ENCODE assay signal across 9 cellular contexts in the genomic region with DNA sequence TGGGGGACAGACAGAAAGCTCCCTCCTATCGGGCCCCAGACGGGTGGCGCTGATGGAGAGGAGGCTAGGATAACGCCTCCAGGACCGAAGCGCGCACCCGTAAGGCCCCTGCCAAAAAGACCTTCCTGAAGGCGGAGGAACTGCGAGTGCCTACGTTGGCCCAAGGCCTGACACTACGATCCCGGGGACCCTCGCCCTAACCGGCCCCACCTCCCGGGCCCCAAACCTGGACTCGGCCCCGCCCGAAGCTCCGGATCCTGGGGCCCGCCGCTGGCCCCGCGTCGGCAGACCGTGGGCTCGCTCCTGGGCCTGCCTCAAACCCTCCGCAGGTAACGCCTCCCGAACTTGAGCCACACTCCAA. TPM values are rescaled to one million over a fixed set of nuclear protein-coding genes. Genes with fewer than 3 reads are reported as not detected.
DNase-seq lines count a peak whose midpoint lies in the region; FAIRE-seq and TF ChIP-seq lines count a peak whose summit lies in the region.
"Not testable (repeated sequence)": the region's sequence is repeated elsewhere in the genome, so short reads cannot be mapped to it uniquely, and the experiment has no call there.
"Had no signal": no experiment of that assay in that cellular context is flagged by ENCODE, and none has a peak within 500 bp of the region (broad histone marks: within the 10 kb centered on the region; RNA-seq: fewer than 3 reads in every experiment).

No MANE protein-coding gene starts in this region.

- H3K9ac ChIP-seq in keratinocyte (ENCODE audit: control insufficient read depth, extremely low read depth, insufficient read depth, low read length), result peak overlapping the region; percentile 75
- peak overlapping the region; percentile 4 for H3K9ac ChIP-seq in neuronal stem cell (ENCODE audit: low read depth, low read length, poor library complexity)

- H3K27ac ChIP-seq in CD8-positive, alpha-beta memory T cell (ENCODE audit: low read depth, low read length), result peak overlapping the region; percentile 67
- H3K27ac ChIP-seq in keratinocyte (ENCODE audit: control insufficient read depth, insufficient read depth, low read length) (peak overlapping the region; percentile 71), testis (peak overlapping the region; percentile 87 to 91)
- not testable (repeated sequence) for H3K27ac ChIP-seq in neuronal stem cell (replicated peaks; ENCODE audit: low read length)

- not testable (repeated sequence) for H3K4ac ChIP-seq in neuronal stem cell (ENCODE audit: low read length)

- DNase-seq in CD8-positive, alpha-beta memory T cell; T-helper 2 cell treated with Interferon-gamma antibody and Interleukin-4, amounts not matched to agents 5 μg/mL and 100 μg/mL, for 36 hours (ENCODE audit: low spot score); astrocyte of the cerebellum (ENCODE audit: low read depth); keratinocyte (ENCODE audit: low read depth, low spot score); testis: not testable (repeated sequence)
- DNase-seq in KBM-7 (peak; percentile 39), erythroblast (lab: John Stamatoyannopoulos, UW) (peak in 1 of 2 experiments; percentile 56), neuronal stem cell (ENCODE audit: low spot score) (peak; percentile 50)

- H4K20me1 ChIP-seq in keratinocyte (ENCODE audit: control insufficient read depth, extremely low read depth, insufficient read depth, low read length), result not testable (repeated sequence)

- H4K91ac ChIP-seq in neuronal stem cell (ENCODE audit: low read depth, low read length, poor library complexity), result not testable (repeated sequence)

- not testable (repeated sequence) for H3K9me3 Mint-ChIP-seq in CD8-positive, alpha-beta memory T cell; T-helper 2 cell treated with Interferon-gamma antibody and Interleukin-4, amounts not matched to agents 5 μg/mL and 100 μg/mL, for 36 hours

- not testable (repeated sequence) for H3K4me1 ChIP-seq in CD8-positive, alpha-beta memory T cell (ENCODE audit: insufficient read depth, low read length); keratinocyte (ENCODE audit: control insufficient read depth, extremely low read depth, insufficient read depth, low read length); neuronal stem cell (ENCODE audit: control insufficient read depth in 2 of 2, insufficient read depth in 1 of 2, low read depth in 1 of 2, low read length in 2 of 2); testis

- H3K79me1 ChIP-seq in neuronal stem cell (ENCODE audit: low read depth, low read length), result not testable (repeated sequence)

- H3K4me3 ChIP-seq in CD8-positive, alpha-beta memory T cell (ENCODE audit: low read length), result peak overlapping the region; percentile 54
- H3K4me3 ChIP-seq in astrocyte of the cerebellum (ENCODE audit: low read depth, low read length) (peak overlapping the region; percentile 52), keratinocyte (ENCODE audit: control insufficient read depth in 2 of 3, extremely low read depth in 1 of 3, insufficient read depth in 2 of 3, low read depth in 1 of 3, low read length in 3 of 3) (peak overlapping the region; percentile 57 to 69 (median 58)), neuronal stem cell (ENCODE audit: low read length in 2 of 2) (peak overlapping the region; percentile 82), testis (peak overlapping the region; percentile 57 to 71)

- not testable (repeated sequence) for H3K14ac ChIP-seq in neuronal stem cell (ENCODE audit: low read length)

- H3K27me3 ChIP-seq in CD8-positive, alpha-beta memory T cell (ENCODE audit: insufficient read depth, low read length, poor library complexity, severe bottlenecking); keratinocyte (ENCODE audit: control insufficient read depth, extremely low read depth, insufficient read depth, low read length); neuronal stem cell (ENCODE audit: control insufficient read depth in 3 of 3, insufficient read depth in 3 of 3, low read depth in 1 of 3, low read length in 3 of 3); testis: not testable (repeated sequence)

- H3K4me3 Mint-ChIP-seq in CD8-positive, alpha-beta memory T cell, result peak overlapping the region; percentile 88 to 96 (median 92)
- H3K4me3 Mint-ChIP-seq in T-helper 2 cell treated with Interferon-gamma antibody and Interleukin-4, amounts not matched to agents 5 μg/mL and 100 μg/mL, for 36 hours, result peak overlapping the region; percentile 87

- H3K23ac ChIP-seq in neuronal stem cell (ENCODE audit: low read depth, low read length, poor library complexity), result not testable (repeated sequence)

- not testable (repeated sequence) for H3K79me2 ChIP-seq in keratinocyte (ENCODE audit: control insufficient read depth, insufficient read depth, low read length)

- not testable (repeated sequence) for FAIRE-seq in keratinocyte (lab: Jason Lieb, UNC)

- not testable (repeated sequence) for H2BK120ac ChIP-seq in neuronal stem cell (ENCODE audit: low read depth, low read length)

- peak; percentile 29 for TF ChIP-seq POLR2A in erythroblast (IDR thresholded peaks at IDR 0.05; ENCODE audit: low read length)
- TF ChIP-seq POLR2A in testis (IDR thresholded peaks at IDR 0.05), result not testable (repeated sequence)

- not testable (repeated sequence) for H3K18ac ChIP-seq in neuronal stem cell (ENCODE audit: low read length)

- dilution Hi-C loops in keratinocyte (cut with MboI; ENCODE audit: extremely low pct_ligation_motif_present, low sequenced_read_pairs), result not testable (repeated sequence)

- H2BK5ac ChIP-seq in neuronal stem cell (ENCODE audit: low read length), result not testable (repeated sequence)

- WGBS in neuronal stem cell (ENCODE audit: extremely low coverage in 2 of 2, insufficient read length in 2 of 2, insufficient replicate concordance in 1 of 2), 2 donors, result no CpG with 5 or more reads among the region's 30 CpGs
- 1 to 2% methylated on average over 19 to 26 of the region's 30 CpGs for WGBS in testis, 2 donors

- H2BK12ac ChIP-seq in neuronal stem cell (ENCODE audit: low read length), result not testable (repeated sequence)

- intact Hi-C loops in testis (cut with DNase I; ENCODE audit: low total_unique reads), result not testable (repeated sequence)

- peaks cover 11 to 17% (median 13%) of the 10 kb centered on the region in 3 donors for H3K4me1 Mint-ChIP-seq in CD8-positive, alpha-beta memory T cell
- H3K4me1 Mint-ChIP-seq in T-helper 2 cell treated with Interferon-gamma antibody and Interleukin-4, amounts not matched to agents 5 μg/mL and 100 μg/mL, for 36 hours (ENCODE audit: low read depth), result peaks cover 22% of the 10 kb centered on the region

- CTCF ChIA-PET in CD8-positive, alpha-beta memory T cell (lab: Charles Lee), result not testable (repeated sequence)

- not testable (repeated sequence) for H3K9me1 ChIP-seq in keratinocyte (ENCODE audit: control insufficient read depth, extremely low read depth, insufficient read depth, low read length)

- not testable (repeated sequence) for H3K9me3 ChIP-seq in CD8-positive, alpha-beta memory T cell (ENCODE audit: low read length); keratinocyte (ENCODE audit: control insufficient read depth, low read depth, low read length); neuronal stem cell (replicated peaks in 1 of 2; ENCODE audit: control insufficient read depth in 2 of 2, insufficient read depth in 1 of 2, low read depth in 1 of 2, low read length in 2 of 2); testis

- TF ChIP-seq CTCF in astrocyte of the cerebellum (IDR thresholded peaks at IDR 0.05; ENCODE audit: low read depth, low read length, missing control alignments); keratinocyte (optimal IDR thresholded peaks at IDR 0.05 in 1 of 3, IDR thresholded peaks at IDR 0.05 in 1 of 3, conservative IDR thresholded peaks at IDR 0.05 in 1 of 3; ENCODE audit: extremely low read depth in 1 of 3, insufficient read depth in 2 of 3, low read length in 3 of 3); testis (IDR thresholded peaks at IDR 0.05): not testable (repeated sequence)

- peak overlapping the region; percentile 40 for H2AFZ ChIP-seq in keratinocyte (ENCODE audit: control insufficient read depth, low read length)
- peak overlapping the region; percentile 89 for H2AFZ ChIP-seq in neuronal stem cell (ENCODE audit: low read length)

- peak overlapping the region; percentile 89 to 99 (median 97) for H3K27ac Mint-ChIP-seq in CD8-positive, alpha-beta memory T cell
- H3K27ac Mint-ChIP-seq in T-helper 2 cell treated with Interferon-gamma antibody and Interleukin-4, amounts not matched to agents 5 μg/mL and 100 μg/mL, for 36 hours, result peak overlapping the region; percentile 92

- H3K36me3 Mint-ChIP-seq in CD8-positive, alpha-beta memory T cell; T-helper 2 cell treated with Interferon-gamma antibody and Interleukin-4, amounts not matched to agents 5 μg/mL and 100 μg/mL, for 36 hours (ENCODE audit: low read depth): not testable (repeated sequence)

- not testable (repeated sequence) for H3K27me3 Mint-ChIP-seq in CD8-positive, alpha-beta memory T cell; T-helper 2 cell treated with Interferon-gamma antibody and Interleukin-4, amounts not matched to agents 5 μg/mL and 100 μg/mL, for 36 hours (ENCODE audit: low read depth)

- H3K36me3 ChIP-seq in CD8-positive, alpha-beta memory T cell (ENCODE audit: insufficient read depth, low read length); keratinocyte (ENCODE audit: control insufficient read depth in 2 of 2, extremely low read depth in 1 of 2, insufficient read depth in 2 of 2, low read length in 2 of 2); neuronal stem cell (replicated peaks in 1 of 2; ENCODE audit: control insufficient read depth in 2 of 2, insufficient read depth in 2 of 2, low read length in 2 of 2); testis (ENCODE audit: low read depth, missing control alignments): not testable (repeated sequence)

- in situ Hi-C loops in KBM-7 (cut with MboI; ENCODE audit: low pct_unique_long_range_greater_than_20kb, low sequenced_read_pairs); astrocyte of the cerebellum (cut with HindIII; ENCODE audit: low sequenced_read_pairs): not testable (repeated sequence)

- not testable (repeated sequence) for H4K8ac ChIP-seq in neuronal stem cell (ENCODE audit: low read depth, low read length)

- H2BK15ac ChIP-seq in neuronal stem cell (ENCODE audit: low read length), result not testable (repeated sequence)

- H3K4me2 ChIP-seq in keratinocyte (ENCODE audit: control insufficient read depth, extremely low read depth, insufficient read depth, low read depth, low read length) (peak overlapping the region; percentile 70), neuronal stem cell (ENCODE audit: insufficient read depth, low read length, poor library complexity, severe bottlenecking) (peak overlapping the region; percentile 66)

- POLR2A ChIA-PET in CD8-positive, alpha-beta memory T cell (lab: Charles Lee), result not testable (repeated sequence)

- not testable (repeated sequence) for H2AK5ac ChIP-seq in neuronal stem cell (ENCODE audit: low read depth, low read length)

RNA-seq across cellular contexts. Expression of gene ROPN1B, which starts 53.6 kb away (rescaled TPM):
- not detected for total RNA-seq in CD8-positive, alpha-beta memory T cell
- not detected for polyA plus RNA-seq in CD8-positive, alpha-beta memory T cell
- polyA plus RNA-seq in keratinocyte, result 0.12 to 0.14 TPM in 2 of 3 replicates, not detected in the other
- not detected for polyA plus RNA-seq in keratinocyte (2011; ENCODE audit: low read depth)
- 0.21 TPM in 1 of 2 replicates, not detected in the other for polyA plus RNA-seq in keratinocyte (2011; cell fraction: cytosol; rRNA removed)
- polyA plus RNA-seq in keratinocyte (2011; cell fraction: nucleus; rRNA removed), result not detected in 2 replicates
- polyA plus RNA-seq in keratinocyte (2012; ENCODE audit: low replicate concordance), result not detected in 2 replicates
- not detected in 3 replicates for polyA minus RNA-seq in keratinocyte
- polyA minus RNA-seq in keratinocyte (2011; cell fraction: cytosol; rRNA and poly(A)+ RNA removed), result not detected
- polyA minus RNA-seq in keratinocyte (2011; cell fraction: nucleus; rRNA and poly(A)+ RNA removed), result not detected in 2 replicates
- 0.04 TPM for polyA plus RNA-seq in neuronal stem cell (2013, experiment 1 of 2)
- polyA plus RNA-seq in neuronal stem cell (2013, experiment 2 of 2), result not detected
- 100 to 1,000 TPM; 123 to 239 TPM for total RNA-seq in testis
- polyA plus RNA-seq in testis (ENCODE audit: insufficient read depth, low read depth, low replicate concordance), result 534 TPM
- total RNA-seq: glomerular endothelial cell had no signal

Comparison
In these comparisons a context has a peak if more than half of its experiments do, and no peak if none do; other contexts are left out.
1. RNA of gene ROPN1B, which starts 53.6 kb away (polyA plus RNA-seq): 534 TPM in testis (single experiment); 0.12 to 0.21 TPM in keratinocyte and not detected in CD8-positive, alpha-beta memory T cell (single experiment); every median in the first group is over 100 times any median in the second.
2. Peak in every context shown above with its lines, with median percentiles within 50 percentile points of each other: H3K4me3 ChIP-seq.